In the genomic region with DNA sequence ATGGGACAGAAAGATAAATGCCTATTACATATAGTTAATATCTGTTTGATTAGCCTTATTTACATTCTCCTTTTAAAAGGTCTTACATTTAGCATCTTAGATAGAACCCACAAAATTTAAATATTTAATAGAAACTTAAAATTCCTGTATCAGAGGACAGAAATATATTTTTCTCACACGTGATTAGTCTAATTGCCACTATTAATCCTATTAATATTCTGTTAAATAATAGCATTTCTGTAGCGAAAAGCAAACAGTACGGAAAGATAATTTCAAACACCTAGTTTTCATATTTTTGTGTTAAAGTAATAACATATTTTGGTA, we compare ENCODE assay signal across 1 cellular context.
TF ChIP-seq lines count a peak whose summit lies in the region.

No MANE protein-coding gene starts in this region.

TF ChIP-seq in IMR-90, 13 proteins besides CTCF, POLR2A, EP300 and RAD21 (continued from another document):
- TF ChIP-seq, protein P1, sequence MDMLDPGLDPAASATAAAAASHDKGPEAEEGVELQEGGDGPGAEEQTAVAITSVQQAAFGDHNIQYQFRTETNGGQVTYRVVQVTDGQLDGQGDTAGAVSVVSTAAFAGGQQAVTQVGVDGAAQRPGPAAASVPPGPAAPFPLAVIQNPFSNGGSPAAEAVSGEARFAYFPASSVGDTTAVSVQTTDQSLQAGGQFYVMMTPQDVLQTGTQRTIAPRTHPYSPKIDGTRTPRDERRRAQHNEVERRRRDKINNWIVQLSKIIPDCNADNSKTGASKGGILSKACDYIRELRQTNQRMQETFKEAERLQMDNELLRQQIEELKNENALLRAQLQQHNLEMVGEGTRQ (IDR thresholded peaks at IDR 0.05; ENCODE audit: low read depth, low read length) = no peak
- TF ChIP-seq, protein P2, sequence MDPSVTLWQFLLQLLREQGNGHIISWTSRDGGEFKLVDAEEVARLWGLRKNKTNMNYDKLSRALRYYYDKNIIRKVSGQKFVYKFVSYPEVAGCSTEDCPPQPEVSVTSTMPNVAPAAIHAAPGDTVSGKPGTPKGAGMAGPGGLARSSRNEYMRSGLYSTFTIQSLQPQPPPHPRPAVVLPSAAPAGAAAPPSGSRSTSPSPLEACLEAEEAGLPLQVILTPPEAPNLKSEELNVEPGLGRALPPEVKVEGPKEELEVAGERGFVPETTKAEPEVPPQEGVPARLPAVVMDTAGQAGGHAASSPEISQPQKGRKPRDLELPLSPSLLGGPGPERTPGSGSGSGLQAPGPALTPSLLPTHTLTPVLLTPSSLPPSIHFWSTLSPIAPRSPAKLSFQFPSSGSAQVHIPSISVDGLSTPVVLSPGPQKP (IDR thresholded peaks at IDR 0.05; ENCODE audit: borderline replicate concordance, low read depth, low read length) = no peak
- no peak for TF ChIP-seq CHD1 (IDR thresholded peaks at IDR 0.05; ENCODE audit: low read depth, low read length)
